Comparison of ENCODE assay signal across 11 cellular contexts in genomic region chr3:88434001-88434400, GRCh38.
DNase-seq lines count a peak whose midpoint lies in the region; ATAC-seq and TF ChIP-seq lines count a peak whose summit lies in the region.
"Had no signal": no experiment of that assay in that cellular context is flagged by ENCODE, and none has a peak within 500 bp of the region (broad histone marks: within the 10 kb centered on the region; RNA-seq: fewer than 3 reads in every experiment).

No MANE protein-coding gene starts in this region.

- H3K4me2 ChIP-seq in fibroblast of lung (ENCODE audit: extremely low read depth, insufficient read depth, low read length) = peak overlapping the region; percentile 30

- no peaks in the 10 kb centered on the region for H3K36me3 ChIP-seq in fibroblast of lung (ENCODE audit: control insufficient read depth, insufficient read depth, low read length)
- H3K36me3 ChIP-seq: SJCRH30 had no signal

- no peak overlapping the region for H3K9ac ChIP-seq in fibroblast of lung (ENCODE audit: insufficient read depth, low read length)

- H3K9me3 ChIP-seq in fibroblast of lung (ENCODE audit: control insufficient read depth, insufficient read depth, low read depth, low read length) = no peaks in the 10 kb centered on the region
- H3K9me3 ChIP-seq: SJCRH30 had no signal

- no peaks in the 10 kb centered on the region for H3K79me2 ChIP-seq in fibroblast of lung (ENCODE audit: control insufficient read depth, insufficient read depth, low read length)

- H3K4me3 ChIP-seq in fibroblast of lung (replicated peaks in 1 of 4; ENCODE audit: control extremely low read depth in 1 of 4, insufficient read depth in 1 of 4, low read depth in 3 of 4, low read length in 4 of 4) = no peak overlapping the region
- H3K4me3 ChIP-seq: SJCRH30 had no signal

- ATAC-seq in GM18498 (IDR thresholded peaks at IDR 0.05; ENCODE audit: unreplicated experiment) = peak; percentile 41
- ATAC-seq in GM21528 (IDR thresholded peaks at IDR 0.05; ENCODE audit: low FRiP score, unreplicated experiment) = peak; percentile 48
- peak; percentile 37 for ATAC-seq in HG03432 (IDR thresholded peaks at IDR 0.05; ENCODE audit: unreplicated experiment)
- ATAC-seq in HG03342 (IDR thresholded peaks at IDR 0.05; ENCODE audit: unreplicated experiment) = no peak

- no peak overlapping the region for H2AFZ ChIP-seq in fibroblast of lung (ENCODE audit: low read length)

- H3K27ac ChIP-seq in fibroblast of lung (ENCODE audit: insufficient read depth, low read length) = no peak overlapping the region
- H3K27ac ChIP-seq: SJCRH30 had no signal

- DNase-seq in fibroblast of lung (ENCODE audit: low read depth in 2 of 2) = no peak
- DNase-seq in activated CD4-positive, alpha-beta T cell treated with anti-CD3 and anti-CD28 coated beads for 1 hour = no peak
- DNase-seq in germinal center (ENCODE audit: low spot score) = no peak
- DNase-seq in mesenteric fat pad (ENCODE audit: low spot score) = no peak
- DNase-seq: activated T-cell treated with anti-CD3 and anti-CD28 coated beads, Interleukin-2, amount 50 U/mL, for 48 hours; Calu3 had no signal

- no peak for TF ChIP-seq CTCF in fibroblast of lung (conservative IDR thresholded peaks at IDR 0.05 in 1 of 2, IDR thresholded peaks at IDR 0.05 in 1 of 2; ENCODE audit: low read depth in 1 of 2, low read length in 2 of 2)

- no peaks in the 10 kb centered on the region for H3K4me1 ChIP-seq in fibroblast of lung (ENCODE audit: control insufficient read depth, extremely low read depth, insufficient read depth, low read length)
- H3K4me1 ChIP-seq: SJCRH30 had no signal

- H3K27me3 ChIP-seq in fibroblast of lung (ENCODE audit: control insufficient read depth, insufficient read depth, low read length) = no peaks in the 10 kb centered on the region
- H3K27me3 ChIP-seq: SJCRH30 had no signal

- no peaks in the 10 kb centered on the region for H4K20me1 ChIP-seq in fibroblast of lung (ENCODE audit: control insufficient read depth, extremely low read depth, insufficient read depth, low read length)
